In genomic region chr17:49997773-49998703, GRCh38 we compare ENCODE assay signal across 1 cellular context.
TF ChIP-seq lines count a peak whose summit lies in the region.

No MANE protein-coding gene starts in this region.

TF ChIP-seq in K562, 482 proteins besides CTCF, POLR2A, EP300 and RAD21 (continued from another document):
- TF ChIP-seq HMGXB4 (CRISPR knock-in tag; IDR thresholded peaks at IDR 0.05) (no peak), RBM22 (IDR thresholded peaks at IDR 0.05; ENCODE audit: low read depth, low read length, poor library complexity, severe bottlenecking) (no peak), ARID4B (CRISPR knock-in tag; IDR thresholded peaks at IDR 0.05) (no peak), CC2D1A (IDR thresholded peaks at IDR 0.05) (peak; percentile 46; the same call in 1 of the 2 replicates), GTF3C2 (IDR thresholded peaks at IDR 0.05; ENCODE audit: borderline replicate concordance, extremely low read depth, insufficient read length) (no peak), TFAP4 (CRISPR knock-in tag; IDR thresholded peaks at IDR 0.05; ENCODE audit: borderline replicate concordance) (peak; percentile 31; the same call in 1 of the 2 replicates), ASH1L (IDR thresholded peaks at IDR 0.05; ENCODE audit: borderline replicate concordance, low read depth, partially characterized antibody) (peak; percentile 51), MED1 (CRISPR knock-in tag; IDR thresholded peaks at IDR 0.05; ENCODE audit: borderline replicate concordance) (0 out of 2 replicates have a peak, but pooled peaks have one; percentile 54), ZBTB11 (CRISPR knock-in tag; IDR thresholded peaks at IDR 0.05) (no peak), NELFE (IDR thresholded peaks at IDR 0.05; ENCODE audit: insufficient read depth, insufficient read length) (no peak), SPI1 (IDR thresholded peaks at IDR 0.05; ENCODE audit: borderline replicate concordance, low read depth, low read length) (peak; percentile 41; the same call in 1 of the 2 replicates), ZFP91 (CRISPR knock-in tag; IDR thresholded peaks at IDR 0.05) (no peak), ZC3H4 (CRISPR knock-in tag; IDR thresholded peaks at IDR 0.05; ENCODE audit: borderline replicate concordance) (0 out of 2 replicates have a peak, but pooled peaks have one; percentile 58), STAG1 (CRISPR knock-in tag; IDR thresholded peaks at IDR 0.05; ENCODE audit: borderline replicate concordance) (peak; percentile 76), FOXA1 (IDR thresholded peaks at IDR 0.05; ENCODE audit: borderline replicate concordance) (no peak), ZNF57 (CRISPR knock-in tag; IDR thresholded peaks at IDR 0.05) (no peak), ETV1 (tag; conservative IDR thresholded peaks at IDR 0.05; ENCODE audit: low read depth) (peak; percentile 46; the same call in 1 of the 2 replicates), TEAD1 (CRISPR knock-in tag; IDR thresholded peaks at IDR 0.05) (0 out of 4 replicates have a peak, but pooled peaks of 1 of the 2 experiments have one; percentile 31), ZNF512 (tag; IDR thresholded peaks at IDR 0.05) (peak; percentile 61), BHLHE40 (IDR thresholded peaks at IDR 0.05; ENCODE audit: low read length) (peak; percentile 70), ATF1 (CRISPR knock-in tag; IDR thresholded peaks at IDR 0.05) (no peak), ATF1 (tag; IDR thresholded peaks at IDR 0.05) (0 out of 2 replicates have a peak, but pooled peaks have one; percentile 20), HNRNPL (IDR thresholded peaks at IDR 0.05; ENCODE audit: low read depth, low read length) (peak; percentile 84), TGIF2 (CRISPR knock-in tag; IDR thresholded peaks at IDR 0.05) (no peak), RBM34 (IDR thresholded peaks at IDR 0.05; ENCODE audit: borderline replicate concordance, insufficient read depth, low read length) (no peak), ZKSCAN3 (CRISPR knock-in tag; IDR thresholded peaks at IDR 0.05) (no peak), ELF1 (tag; IDR thresholded peaks at IDR 0.05) (peak; percentile 96), ELF4 (CRISPR knock-in tag; IDR thresholded peaks at IDR 0.05) (peak; percentile 85), ELF2 (CRISPR knock-in tag; IDR thresholded peaks at IDR 0.05) (peak; percentile 85), ZNF263 (CRISPR knock-in tag; IDR thresholded peaks at IDR 0.05; ENCODE audit: borderline replicate concordance) (peak; percentile 90), DEAF1 (CRISPR knock-in tag; IDR thresholded peaks at IDR 0.05) (peak; percentile 92), MAZ (CRISPR knock-in tag; conservative IDR thresholded peaks at IDR 0.05 in 1 of 2, IDR thresholded peaks at IDR 0.05 in 1 of 2) (0 out of 4 replicates have a peak, but pooled peaks of 1 of the 2 experiments have one; percentile 36), RB1 (IDR thresholded peaks at IDR 0.05; ENCODE audit: low read depth) (0 out of 2 replicates have a peak, but pooled peaks have one; percentile 25)
